In the genomic region with DNA sequence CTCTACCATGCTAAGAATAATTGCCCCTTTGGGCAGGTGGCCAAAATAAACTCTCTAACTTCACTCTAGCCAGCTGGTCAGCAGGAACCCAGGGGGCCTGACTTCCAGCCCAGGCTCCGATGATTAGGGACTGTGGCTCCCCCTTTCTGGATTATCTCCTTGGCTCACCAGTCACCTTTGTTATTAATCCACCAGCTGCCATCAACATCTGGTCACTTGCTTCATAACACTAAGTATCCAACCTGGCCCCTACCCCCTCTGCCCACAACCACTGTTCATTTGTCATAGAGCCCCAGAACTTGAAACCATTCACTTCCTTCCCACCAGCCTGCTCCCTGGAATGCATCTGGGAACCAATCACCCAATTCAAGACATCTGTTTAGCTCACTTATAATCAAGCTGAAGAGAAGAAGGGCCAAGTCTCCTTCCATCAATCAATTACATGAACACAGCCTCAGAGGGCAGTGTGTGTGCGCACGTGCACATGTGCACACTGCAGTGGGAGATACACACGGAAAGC, we compare ENCODE assay signal across 19 cellular contexts.
"Had no signal": no experiment of that assay in that cellular context is flagged by ENCODE, and none has a peak within 500 bp of the region (broad histone marks: within the 10 kb centered on the region; RNA-seq: fewer than 3 reads in every experiment).

No MANE protein-coding gene starts in this region.

- H3K27me3 ChIP-seq: breast epithelium, heart left ventricle had no signal

- H3K9me3 Mint-ChIP-seq: activated CD4-positive, alpha-beta memory T cell treated with anti-CD3 and anti-CD28 coated beads, Interleukin-2, amount 10 ng/mL, durations not matched to agents 7 days and 5 days; activated T-cell treated with anti-CD3 and anti-CD28 coated beads, Interleukin-2, amount 50 U/mL, for 24 hours; stimulated activated effector memory CD8-positive, alpha-beta T cell treated with anti-CD3 and anti-CD28 coated beads, Interleukin-12 subunit alpha, Interleukin-12 subunit beta, amount 100 ng/mL, for 72 hours had no signal

- ATAC-seq: activated CD4-positive, alpha-beta T cell treated with anti-CD3 and anti-CD28 coated beads for 36 hours; heart left ventricle; left colon; naive thymus-derived CD4-positive, alpha-beta T cell; stimulated activated effector memory CD8-positive, alpha-beta T cell treated with anti-CD3 and anti-CD28 coated beads, Interleukin-12 subunit alpha, Interleukin-12 subunit beta, amount 100 ng/mL, for 72 hours had no signal

- H3K27ac Mint-ChIP-seq: activated CD4-positive, alpha-beta memory T cell treated with anti-CD3 and anti-CD28 coated beads, Interleukin-2, amount 10 ng/mL, durations not matched to agents 7 days and 5 days; activated CD4-positive, alpha-beta T cell treated with anti-CD3 and anti-CD28 coated beads for 36 hours; activated naive CD8-positive, alpha-beta T cell; activated T-cell treated with anti-CD3 and anti-CD28 coated beads, Interleukin-2, amount 50 U/mL, for 24 hours; naive thymus-derived CD4-positive, alpha-beta T cell; stimulated activated effector memory CD8-positive, alpha-beta T cell treated with anti-CD3 and anti-CD28 coated beads, Interleukin-12 subunit alpha, Interleukin-12 subunit beta, amount 100 ng/mL, for 72 hours had no signal

- H3K4me3 ChIP-seq: breast epithelium, heart left ventricle, thoracic aorta had no signal

- H3K27ac ChIP-seq: breast epithelium, heart left ventricle, parathyroid adenoma, thoracic aorta, VCaP had no signal

- H3K79me2 ChIP-seq: parathyroid adenoma had no signal

- H3K27me3 Mint-ChIP-seq: activated CD4-positive, alpha-beta T cell treated with anti-CD3 and anti-CD28 coated beads for 36 hours; activated naive CD8-positive, alpha-beta T cell had no signal

- DNase-seq: activated CD4-positive, alpha-beta memory T cell treated with anti-CD3 and anti-CD28 coated beads, Interleukin-2, amount 10 ng/mL, durations not matched to agents 7 days and 5 days; activated CD4-positive, alpha-beta T cell treated with anti-CD3 and anti-CD28 coated beads for 36 hours; activated effector memory CD4-positive, alpha-beta T cell treated with Interleukin-2 at 50 U/mL for 16 hours; activated T-cell treated with anti-CD3 and anti-CD28 coated beads, Interleukin-2, amount 50 U/mL, for 24 hours; amniotic stem cell; cerebellar nuclear complex; effector CD8-positive, alpha-beta T cell; heart left ventricle; left colon; mammary epithelial cell; naive thymus-derived CD4-positive, alpha-beta T cell; stimulated activated CD4-positive, alpha-beta T cell treated with anti-CD3 and anti-CD28 coated beads, Interleukin-12 subunit alpha, Interleukin-12 subunit beta, amount 100 ng/mL, for 4 hours; T-helper 1 cell had no signal

- H3K9me3 ChIP-seq: breast epithelium, heart left ventricle, thoracic aorta had no signal

- H3K4me1 ChIP-seq: breast epithelium, heart left ventricle, parathyroid adenoma had no signal

- H3K4me1 Mint-ChIP-seq: activated CD4-positive, alpha-beta memory T cell treated with anti-CD3 and anti-CD28 coated beads, Interleukin-2, amount 10 ng/mL, durations not matched to agents 7 days and 5 days; activated CD4-positive, alpha-beta T cell treated with anti-CD3 and anti-CD28 coated beads for 36 hours had no signal

- H3K36me3 ChIP-seq: breast epithelium, heart left ventricle, thoracic aorta had no signal

- H2AFZ ChIP-seq: parathyroid adenoma had no signal

- H3K4me3 Mint-ChIP-seq: activated CD4-positive, alpha-beta memory T cell treated with anti-CD3 and anti-CD28 coated beads, Interleukin-2, amount 10 ng/mL, durations not matched to agents 7 days and 5 days; activated CD4-positive, alpha-beta T cell treated with anti-CD3 and anti-CD28 coated beads for 36 hours; activated naive CD8-positive, alpha-beta T cell; activated T-cell treated with anti-CD3 and anti-CD28 coated beads, Interleukin-2, amount 50 U/mL, for 24 hours; naive thymus-derived CD4-positive, alpha-beta T cell; stimulated activated effector memory CD8-positive, alpha-beta T cell treated with anti-CD3 and anti-CD28 coated beads, Interleukin-12 subunit alpha, Interleukin-12 subunit beta, amount 100 ng/mL, for 72 hours had no signal

- H3K36me3 Mint-ChIP-seq: activated naive CD8-positive, alpha-beta T cell; naive thymus-derived CD4-positive, alpha-beta T cell; stimulated activated effector memory CD8-positive, alpha-beta T cell treated with anti-CD3 and anti-CD28 coated beads, Interleukin-12 subunit alpha, Interleukin-12 subunit beta, amount 100 ng/mL, for 72 hours had no signal
